Comparison of ENCODE assay signal across 18 cellular contexts in genomic region chr5:148934895-148935400, GRCh38.
DNase-seq lines count a peak whose midpoint lies in the region; ATAC-seq, FAIRE-seq and TF ChIP-seq lines count a peak whose summit lies in the region.
"Had no signal": no experiment of that assay in that cellular context is flagged by ENCODE, and none has a peak within 500 bp of the region (broad histone marks: within the 10 kb centered on the region; RNA-seq: fewer than 3 reads in every experiment).

No MANE protein-coding gene starts in this region.

- no peak overlapping the region for H3K4me2 ChIP-seq in IMR-90 (ENCODE audit: low read depth, low read length)

- DNase-seq in ELR (ENCODE audit: low read depth), result peak; percentile 38
- DNase-seq in IMR-90, result peak; percentile 35
- peak; percentile 76 for DNase-seq in epithelial cell of esophagus (ENCODE audit: low read depth)
- DNase-seq in pancreas, result peak in 1 of 6 donors; percentile 26
- DNase-seq in NCI-H1417 (lab: John Stamatoyannopoulos, UW), result no peak
- DNase-seq in mucosa of gallbladder (ENCODE audit: low spot score), result no peak
- DNase-seq: ACHN; C1 segment of cervical spinal cord; Calu3; CD4-positive, alpha-beta T cell; DMS 273 treated with DMSO at 0.1 percent for 48 hours; DMS79 treated with DMSO at 0.1 percent for 48 hours; GF-D8; HCEC 1CT; KBM-7 had no signal

- no peak overlapping the region for H3K4ac ChIP-seq in IMR-90 (ENCODE audit: low read depth, low read length)

- intact Hi-C loops in IMR-90 (cut with micrococcal nuclease), result no loop called here
- intact Hi-C loops in pancreas (cut with DNase I), result no loop called here

- H3K9me3 ChIP-seq in IMR-90 (ENCODE audit: control insufficient read depth, insufficient read depth, low read length) (no peaks in the 10 kb centered on the region), pancreas (no peaks in the 10 kb centered on the region)

- H3K18ac ChIP-seq in IMR-90 (ENCODE audit: low read depth, low read length), result no peak overlapping the region

- H2BK120ac ChIP-seq in IMR-90 (ENCODE audit: low read depth, low read length), result no peak overlapping the region

- no peaks in the 10 kb centered on the region; the same call in 1 of the 2 replicates for H3K9me1 ChIP-seq in IMR-90 (ENCODE audit: insufficient read depth, low read length)

- dilution Hi-C loops in IMR-90 (cut with HindIII; ENCODE audit: low sequenced_read_pairs, unreplicated experiment), result no loop called here

- no peaks in the 10 kb centered on the region for H3K36me3 ChIP-seq in IMR-90 (ENCODE audit: control insufficient read depth, insufficient read depth, low read length)
- no peaks in the 10 kb centered on the region for H3K36me3 ChIP-seq in pancreas

- no peaks in the 10 kb centered on the region for H4K20me1 ChIP-seq in IMR-90 (ENCODE audit: insufficient read depth, low read length)

- H3K14ac ChIP-seq in IMR-90 (replicated peaks; ENCODE audit: low read depth, low read length), result no peak overlapping the region

- POLR2A ChIA-PET in IMR-90 (lab: Charles Lee; ENCODE audit: unreplicated experiment), result no interaction called here

- H4K8ac ChIP-seq in IMR-90 (ENCODE audit: low read depth in 2 of 2, low read length in 2 of 2), result no peak overlapping the region

- H3K4me3 ChIP-seq in IMR-90 (ENCODE audit: insufficient read depth, low read depth, low read length), result no peak overlapping the region
- H3K4me3 ChIP-seq in epithelial cell of esophagus (ENCODE audit: low read length), result no peak overlapping the region
- no peak overlapping the region for H3K4me3 ChIP-seq in pancreas

- no peak overlapping the region for H2AFZ ChIP-seq in IMR-90 (replicated peaks; ENCODE audit: low read length, poor library complexity)

- in situ Hi-C loops in IMR-90 (cut with MboI; ENCODE audit: low sequenced_read_pairs), result no loop called here

- H3K56ac ChIP-seq in IMR-90 (ENCODE audit: extremely low read depth, insufficient read depth, low read length), result no peak overlapping the region

- H3K27me3 ChIP-seq in IMR-90 (ENCODE audit: control insufficient read depth, insufficient read depth, low read length) (no peaks in the 10 kb centered on the region), pancreas (no peaks in the 10 kb centered on the region)

- WGBS in IMR-90 (ENCODE audit: extremely low coverage in 2 of 2, insufficient read length in 1 of 2), 2 experiments, result 100% methylated on average over 1 of the region's 2 CpGs; no CpG with 5 or more reads in 1 of the 2 experiments
- 44 to 46% methylated on average over 2 of the region's 2 CpGs for WGBS in pancreas, 2 donors

- H2AK5ac ChIP-seq in IMR-90 (ENCODE audit: low read depth, low read length), result no peak overlapping the region

- no peak for TF ChIP-seq RAD21 in IMR-90 (IDR thresholded peaks at IDR 0.05; ENCODE audit: low read length)

- CTCF ChIA-PET in IMR-90 (lab: Yijun Ruan, JAX), result no interaction called here

- no peak for TF ChIP-seq CTCF in IMR-90 (conservative IDR thresholded peaks at IDR 0.05; ENCODE audit: low read depth, low read length)
- TF ChIP-seq CTCF in epithelial cell of esophagus (IDR thresholded peaks at IDR 0.05; ENCODE audit: insufficient read depth, low read depth, low read length, missing control alignments), result no peak
- TF ChIP-seq CTCF in pancreas (IDR thresholded peaks at IDR 0.05), result no peak

- no TSS peak for BruUV-seq in IMR-90 (replicated peaks; lab: Mats Ljungman, UMichigan)

- FAIRE-seq in pancreas (lab: Jason Lieb, UNC), result no peak
- FAIRE-seq: GM19239 had no signal

- H3K9ac ChIP-seq in IMR-90 (ENCODE audit: low read depth, low read length), result no peak overlapping the region

- no peak overlapping the region for H2AK9ac ChIP-seq in IMR-90 (replicated peaks; ENCODE audit: low read depth, low read length, poor library complexity)

- ATAC-seq in IMR-90 (ENCODE audit: low read depth) (0 out of 2 replicates have a peak, but pooled peaks have one; percentile 16), pancreas (peak; percentile 52 to 60 (median 52)), HG03139 (IDR thresholded peaks at IDR 0.05; ENCODE audit: unreplicated experiment) (no peak)

- H2BK20ac ChIP-seq in IMR-90 (ENCODE audit: low read depth, low read length), result no peak overlapping the region

- H3K27ac ChIP-seq in IMR-90 (ENCODE audit: insufficient read depth, low read length) (no peak overlapping the region), pancreas (no peak overlapping the region)
- H3K27ac ChIP-seq: HL-60 had no signal

- no peak for TF ChIP-seq POLR2A in IMR-90 (IDR thresholded peaks at IDR 0.05; ENCODE audit: low read depth, low read length)

- no peaks in the 10 kb centered on the region for H3K79me1 ChIP-seq in IMR-90 (ENCODE audit: low read depth in 1 of 2, low read length in 2 of 2)

- no peak overlapping the region for H4K5ac ChIP-seq in IMR-90 (ENCODE audit: low read depth, low read length)

- no peak overlapping the region for H4K91ac ChIP-seq in IMR-90 (ENCODE audit: insufficient read depth, low read depth, low read length)

- H2BK5ac ChIP-seq in IMR-90 (ENCODE audit: low read depth, low read length, poor library complexity, severe bottlenecking), result no peak overlapping the region

- no peak overlapping the region for H2BK15ac ChIP-seq in IMR-90 (ENCODE audit: low read depth, low read length)

- H3K23ac ChIP-seq in IMR-90 (ENCODE audit: low read depth, low read length), result no peak overlapping the region

- H3K4me1 ChIP-seq in IMR-90 (ENCODE audit: control insufficient read depth, insufficient read depth, low read length) (peaks cover 4% of the 10 kb centered on the region; the same call in 1 of the 2 replicates), pancreas (peaks cover 0 to 27% (median 0%) of the 10 kb centered on the region in 3 donors)

TF ChIP-seq in IMR-90, 13 proteins besides CTCF, POLR2A, EP300 and RAD21:
- no peak for TF ChIP-seq MAFK (IDR thresholded peaks at IDR 0.05; ENCODE audit: low read depth, low read length)
- 0 out of 2 replicates have a peak, but pooled peaks have one; percentile 13 for TF ChIP-seq NFE2L2 (IDR thresholded peaks at IDR 0.05; ENCODE audit: low read depth, low read length)

Comparison
In these comparisons a context has a peak if more than half of its experiments do, and no peak if none do; other contexts are left out.
1. DNase-seq: peak in ELR (single experiment), IMR-90 (single experiment) and epithelial cell of esophagus (single experiment); none in NCI-H1417 (0 of 3) and mucosa of gallbladder (single experiment).